In the genomic region with DNA sequence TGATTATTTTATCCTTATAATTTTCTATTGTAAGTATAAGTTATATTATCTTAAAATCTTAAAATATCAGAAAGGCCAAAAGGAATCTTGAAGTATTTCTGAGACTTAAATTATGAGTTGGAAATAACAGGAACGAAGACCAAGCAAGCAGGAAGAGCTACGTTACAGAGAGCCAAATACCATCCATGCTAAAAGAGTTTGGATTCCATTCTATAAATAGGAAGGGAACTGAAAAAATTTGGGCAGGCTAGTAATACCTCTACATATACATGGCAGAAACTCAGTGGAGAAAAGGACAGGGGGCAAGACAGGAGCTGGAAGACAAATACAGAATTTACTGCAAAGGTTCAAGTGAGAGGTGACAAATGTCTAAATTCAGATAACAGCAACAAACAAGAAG, we compare ENCODE assay signal across 12 cellular contexts. TPM values are rescaled to one million over a fixed set of nuclear protein-coding genes. Genes with fewer than 3 reads are reported as not detected.
DNase-seq lines count a peak whose midpoint lies in the region; ATAC-seq and TF ChIP-seq lines count a peak whose summit lies in the region.
"Had no signal": no experiment of that assay in that cellular context is flagged by ENCODE, and none has a peak within 500 bp of the region (broad histone marks: within the 10 kb centered on the region; RNA-seq: fewer than 3 reads in every experiment).

No MANE protein-coding gene starts in this region.

- peak overlapping the region in 2 of 3 donors; percentile 37 to 64 for H3K27ac Mint-ChIP-seq in CD4-positive, CD25-positive, alpha-beta regulatory T cell
- H3K27ac Mint-ChIP-seq in T-helper 17 cell (peak overlapping the region; percentile 97), glutamatergic neuron (ENCODE audit: unreplicated experiment) (peak overlapping the region; percentile 19)
- H3K27ac Mint-ChIP-seq: CD8-positive, alpha-beta T cell had no signal

- H3K27ac ChIP-seq in CD4-positive, CD25-positive, alpha-beta regulatory T cell (ENCODE audit: insufficient read depth, low read length, poor library complexity, severe bottlenecking) = peak overlapping the region; percentile 70
- H3K27ac ChIP-seq in skeletal muscle tissue (ENCODE audit: low read depth, low read length) = peak overlapping the region; percentile 32

- ATAC-seq in CD4-positive, CD25-positive, alpha-beta regulatory T cell (ENCODE audit: low read depth in 2 of 2) = no peak
- no peak for ATAC-seq in T-helper 17 cell
- no peak for ATAC-seq in HG02763 (IDR thresholded peaks at IDR 0.05; ENCODE audit: unreplicated experiment)
- ATAC-seq: CD8-positive, alpha-beta T cell had no signal

- H3K4me1 ChIP-seq in CD4-positive, CD25-positive, alpha-beta regulatory T cell (ENCODE audit: control insufficient read depth, insufficient read depth, low read length, poor library complexity, severe bottlenecking) = peaks cover 80% of the 10 kb centered on the region
- H3K4me1 ChIP-seq in skeletal muscle tissue (ENCODE audit: control insufficient read depth in 3 of 3, insufficient read depth in 3 of 3, low read length in 3 of 3) = peaks cover 51 to 62% (median 55%) of the 10 kb centered on the region in 3 donors

- peaks cover 0 to 1% (median 0%) of the 10 kb centered on the region in 7 donors for H3K9me3 Mint-ChIP-seq in CD4-positive, CD25-positive, alpha-beta regulatory T cell
- peaks cover 8% of the 10 kb centered on the region for H3K9me3 Mint-ChIP-seq in glutamatergic neuron (ENCODE audit: unreplicated experiment)
- H3K9me3 Mint-ChIP-seq: CD8-positive, alpha-beta T cell had no signal

- peaks cover 61 to 91% (median 75%) of the 10 kb centered on the region in 4 donors for H3K4me1 Mint-ChIP-seq in CD4-positive, CD25-positive, alpha-beta regulatory T cell
- H3K4me1 Mint-ChIP-seq in T-helper 17 cell (peaks cover 60% of the 10 kb centered on the region), glutamatergic neuron (ENCODE audit: low read depth, unreplicated experiment) (peaks cover 45% of the 10 kb centered on the region)

- no peak for DNase-seq in CD4-positive, CD25-positive, alpha-beta regulatory T cell
- DNase-seq in T-helper 17 cell (no peak), glutamatergic neuron (no peak), NCI-H526 treated with DMSO at 0.1 percent for 48 hours (lab: John Stamatoyannopoulos, UW) (no peak), activated gamma-delta T cell treated with Interleukin-2 at 50 U/mL for 16 hours (no peak), HEK293T (ENCODE audit: extremely low spot score) (no peak)
- DNase-seq: CD8-positive, alpha-beta T cell; KG1; left cardiac atrium; NCI-H187 treated with DMSO at 0.1 percent for 48 hours had no signal

- TF ChIP-seq CTCF in glutamatergic neuron (IDR thresholded peaks at IDR 0.05; ENCODE audit: partially characterized antibody, unreplicated experiment) = no peak

- H3K9ac ChIP-seq in skeletal muscle tissue (ENCODE audit: low read depth in 1 of 3, low read length in 3 of 3) = no peak overlapping the region

- CTCF ChIA-PET in HEK293T (lab: Yijun Ruan, JAX) = no interaction called here

- no peaks in the 10 kb centered on the region for H3K27me3 ChIP-seq in CD4-positive, CD25-positive, alpha-beta regulatory T cell (ENCODE audit: control insufficient read depth, insufficient read depth, low read length)
- H3K27me3 ChIP-seq in skeletal muscle tissue (ENCODE audit: control insufficient read depth in 3 of 3, insufficient read depth in 3 of 3, low read length in 3 of 3) = no peaks in the 10 kb centered on the region

- peaks cover 28% of the 10 kb centered on the region for H3K36me3 Mint-ChIP-seq in CD4-positive, CD25-positive, alpha-beta regulatory T cell
- peaks cover 8% of the 10 kb centered on the region for H3K36me3 Mint-ChIP-seq in T-helper 17 cell (ENCODE audit: low read depth)
- H3K36me3 Mint-ChIP-seq in glutamatergic neuron (ENCODE audit: unreplicated experiment) = no peaks in the 10 kb centered on the region

- peak overlapping the region; percentile 42 to 89 (median 50) for H3K4me3 Mint-ChIP-seq in CD4-positive, CD25-positive, alpha-beta regulatory T cell
- H3K4me3 Mint-ChIP-seq in T-helper 17 cell (peak overlapping the region; percentile 72), glutamatergic neuron (ENCODE audit: unreplicated experiment) (no peak overlapping the region)
- H3K4me3 Mint-ChIP-seq: CD8-positive, alpha-beta T cell had no signal

- H3K27me3 Mint-ChIP-seq in CD4-positive, CD25-positive, alpha-beta regulatory T cell = no peaks in the 10 kb centered on the region
- H3K27me3 Mint-ChIP-seq in T-helper 17 cell (no peaks in the 10 kb centered on the region), glutamatergic neuron (ENCODE audit: unreplicated experiment) (peaks cover 11% of the 10 kb centered on the region)

- peaks cover 32% of the 10 kb centered on the region for H3K36me3 ChIP-seq in CD4-positive, CD25-positive, alpha-beta regulatory T cell (ENCODE audit: control insufficient read depth, insufficient read depth, low read length)
- H3K36me3 ChIP-seq in skeletal muscle tissue (ENCODE audit: control insufficient read depth in 3 of 3, insufficient read depth in 3 of 3, low read length in 3 of 3) = no peaks in the 10 kb centered on the region

- POLR2A ChIA-PET in HEK293T (lab: Yijun Ruan, JAX) = no interaction called here

- H3K9me3 ChIP-seq in CD4-positive, CD25-positive, alpha-beta regulatory T cell (ENCODE audit: control insufficient read depth in 2 of 2, low read length in 2 of 2) = no peaks in the 10 kb centered on the region
- no peaks in the 10 kb centered on the region for H3K9me3 ChIP-seq in T-helper 17 cell (ENCODE audit: control insufficient read depth, low read length, poor library complexity, severe bottlenecking)
- H3K9me3 ChIP-seq in skeletal muscle tissue (ENCODE audit: control insufficient read depth in 3 of 3, low read length in 3 of 3) = no peaks in the 10 kb centered on the region

- peak overlapping the region; percentile 66 for H3K4me3 ChIP-seq in CD4-positive, CD25-positive, alpha-beta regulatory T cell (ENCODE audit: low read depth, low read length)
- H3K4me3 ChIP-seq in skeletal muscle tissue (ENCODE audit: low read length in 3 of 3) = no peak overlapping the region

TF ChIP-seq in HEK293T, 16 proteins besides CTCF, POLR2A, EP300 and RAD21:
- TF ChIP-seq SUZ12 (IDR thresholded peaks at IDR 0.05) (no peak), HDGF (IDR thresholded peaks at IDR 0.05; ENCODE audit: borderline replicate concordance) (no peak), FOXM1 (IDR thresholded peaks at IDR 0.05; ENCODE audit: borderline replicate concordance) (no peak), NFRKB (IDR thresholded peaks at IDR 0.05) (no peak), SP1 (IDR thresholded peaks at IDR 0.05) (no peak), FOXA1 (IDR thresholded peaks at IDR 0.05) (no peak), ZNF384 (IDR thresholded peaks at IDR 0.05) (no peak), L3MBTL2 (conservative IDR thresholded peaks at IDR 0.05) (no peak), BHLHE40 (IDR thresholded peaks at IDR 0.05; ENCODE audit: borderline replicate concordance) (no peak), LEF1 (IDR thresholded peaks at IDR 0.05; ENCODE audit: borderline replicate concordance) (no peak), CTBP1 (IDR thresholded peaks at IDR 0.05; ENCODE audit: borderline replicate concordance) (no peak), ELF4 (IDR thresholded peaks at IDR 0.05) (no peak), TARDBP (IDR thresholded peaks at IDR 0.05) (no peak), FOXK2 (IDR thresholded peaks at IDR 0.05) (no peak), PKNOX1 (IDR thresholded peaks at IDR 0.05) (no peak)

RNA-seq across cellular contexts. Expression of gene ITGB1, which starts 16.7 kb away (rescaled TPM):
- total RNA-seq in CD4-positive, CD25-positive, alpha-beta regulatory T cell = 524 TPM
- polyA plus RNA-seq in CD4-positive, CD25-positive, alpha-beta regulatory T cell = 100 to 1,000 TPM; 360 to 577 (median 469) TPM
- 100 to 1,000 TPM; 392 to 428 TPM for total RNA-seq in T-helper 17 cell
- 263 TPM for total RNA-seq in glutamatergic neuron (ENCODE audit: unreplicated experiment)
- total RNA-seq in skeletal muscle tissue = 363 TPM

Comparison
In these comparisons a context has a peak if more than half of its experiments do, and no peak if none do; other contexts are left out.
1. H3K27ac Mint-ChIP-seq: peak in every context shown above with its lines; median percentile 97 in T-helper 17 cell; 50 in CD4-positive, CD25-positive, alpha-beta regulatory T cell; 19 in glutamatergic neuron.